8 cellular contexts compared by ENCODE assay signal in the genomic region with DNA sequence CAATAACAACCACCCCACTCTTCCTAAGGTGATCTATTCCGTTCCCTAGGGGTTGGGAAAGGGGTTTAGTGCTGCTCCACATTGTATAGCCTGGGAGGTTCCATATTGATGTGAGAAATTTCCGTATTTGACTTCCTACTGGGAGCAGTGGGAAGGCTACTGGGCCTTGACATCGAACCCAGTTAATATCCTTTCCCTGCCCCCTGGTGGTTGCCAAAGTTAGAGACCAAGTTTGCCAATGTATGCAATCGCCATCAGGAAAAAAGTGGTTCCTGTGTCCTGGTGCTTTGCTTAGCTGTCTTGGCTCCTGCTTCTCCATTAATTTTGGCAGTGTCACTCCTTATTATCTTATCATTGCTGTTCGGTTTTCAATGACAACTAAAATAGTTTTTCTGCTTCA.
DNase-seq lines count a peak whose midpoint lies in the region; ATAC-seq and TF ChIP-seq lines count a peak whose summit lies in the region.

No MANE protein-coding gene starts in this region.

- H3K9me3 ChIP-seq in mammary epithelial cell (replicated peaks; ENCODE audit: insufficient read depth, low read length) (no peaks in the 10 kb centered on the region), osteoblast (ENCODE audit: low read depth, low read length) (no peaks in the 10 kb centered on the region), ascending aorta (no peaks in the 10 kb centered on the region)
- no peaks in the 10 kb centered on the region for H3K9me3 ChIP-seq in CD8-positive, alpha-beta T cell (ENCODE audit: low read length)

- H4K20me1 ChIP-seq in mammary epithelial cell (ENCODE audit: insufficient read depth, low read length) (no peaks in the 10 kb centered on the region), osteoblast (ENCODE audit: insufficient read depth, low read length) (no peaks in the 10 kb centered on the region)

- no peaks in the 10 kb centered on the region for H3K27me3 Mint-ChIP-seq in CD8-positive, alpha-beta T cell (ENCODE audit: low read depth)

- no peak overlapping the region for H3K27ac Mint-ChIP-seq in CD8-positive, alpha-beta T cell

- no peak overlapping the region for H3K4me2 ChIP-seq in mammary epithelial cell (ENCODE audit: insufficient read depth, low read depth, low read length)
- H3K4me2 ChIP-seq in osteoblast (ENCODE audit: insufficient read depth, low read length) = no peak overlapping the region

- no peak overlapping the region for H3K27ac ChIP-seq in mammary epithelial cell (ENCODE audit: insufficient read depth, low read depth, low read length)
- no peak overlapping the region for H3K27ac ChIP-seq in osteoblast (ENCODE audit: low read depth, low read length)
- no peak overlapping the region for H3K27ac ChIP-seq in ascending aorta
- H3K27ac ChIP-seq in CD8-positive, alpha-beta T cell (ENCODE audit: low read depth, low read length) = no peak overlapping the region

- H3K4me3 ChIP-seq in NB4 (ENCODE audit: low read depth, low read length) = no peak overlapping the region
- no peak overlapping the region for H3K4me3 ChIP-seq in mammary epithelial cell (replicated peaks in 1 of 3; ENCODE audit: insufficient read depth in 1 of 3, low read depth in 2 of 3, low read length in 3 of 3)
- H3K4me3 ChIP-seq in osteoblast (ENCODE audit: insufficient read depth, low read length) = no peak overlapping the region
- H3K4me3 ChIP-seq in ascending aorta = no peak overlapping the region
- H3K4me3 ChIP-seq in CD8-positive, alpha-beta T cell (ENCODE audit: low read depth, low read length) = no peak overlapping the region

- H2AFZ ChIP-seq in mammary epithelial cell (ENCODE audit: low read depth, low read length) (no peak overlapping the region), osteoblast (ENCODE audit: low read length) (no peak overlapping the region)

- DNase-seq in NCI-H524 (lab: John Stamatoyannopoulos, UW) = peak; percentile 53 to 68
- no peak for DNase-seq in NCI-H524 treated with DMSO at 0.1 percent for 48 hours (lab: John Stamatoyannopoulos, UW)
- DNase-seq in NB4 (ENCODE audit: low read depth) = peak; percentile 32
- DNase-seq in mammary epithelial cell = peak; percentile 35
- no peak for DNase-seq in osteoblast (ENCODE audit: insufficient read length, low spot score, missing footprints)
- DNase-seq in stimulated activated CD4-positive, alpha-beta T cell treated with anti-CD3 and anti-CD28 coated beads, Interleukin-4, amount 100 ng/mL, for 1 hour = no peak
- no peak for DNase-seq in ascending aorta (ENCODE audit: low spot score in 2 of 2)
- no peak for DNase-seq in CD8-positive, alpha-beta T cell

- no peak overlapping the region for H3K9ac ChIP-seq in mammary epithelial cell (ENCODE audit: insufficient read depth, low read length)

- H3K36me3 ChIP-seq in mammary epithelial cell (ENCODE audit: insufficient read depth, low read length) (no peaks in the 10 kb centered on the region), osteoblast (ENCODE audit: insufficient read depth, low read length) (no peaks in the 10 kb centered on the region), ascending aorta (no peaks in the 10 kb centered on the region)
- H3K36me3 ChIP-seq in CD8-positive, alpha-beta T cell (ENCODE audit: insufficient read depth, low read length) = no peaks in the 10 kb centered on the region

- POLR2A ChIA-PET in CD8-positive, alpha-beta T cell (lab: Charles Lee) = interaction anchor here (0.5 kb wide), 1 partner anchor 49 kb away, joined by 3 read pairs; no protein-coding TSS in a partner anchor

- H3K27me3 ChIP-seq in mammary epithelial cell (ENCODE audit: insufficient read depth, low read length) = no peaks in the 10 kb centered on the region
- no peaks in the 10 kb centered on the region for H3K27me3 ChIP-seq in osteoblast (ENCODE audit: insufficient read depth, low read length)
- H3K27me3 ChIP-seq in ascending aorta = no peaks in the 10 kb centered on the region
- H3K27me3 ChIP-seq in CD8-positive, alpha-beta T cell (ENCODE audit: insufficient read depth, low read length) = no peaks in the 10 kb centered on the region

- H3K4me1 Mint-ChIP-seq in CD8-positive, alpha-beta T cell (ENCODE audit: low read depth) = no peaks in the 10 kb centered on the region

- H3K4me1 ChIP-seq in mammary epithelial cell (ENCODE audit: insufficient read depth, low read length) (no peaks in the 10 kb centered on the region), osteoblast (ENCODE audit: insufficient read depth, low read length) (no peaks in the 10 kb centered on the region), ascending aorta (no peaks in the 10 kb centered on the region)
- no peaks in the 10 kb centered on the region for H3K4me1 ChIP-seq in CD8-positive, alpha-beta T cell (ENCODE audit: insufficient read depth, low read length)

- in situ Hi-C loops in mammary epithelial cell (cut with MboI; ENCODE audit: low sequenced_read_pairs in 2 of 2) = no loop called here

- H3K79me2 ChIP-seq in mammary epithelial cell (ENCODE audit: insufficient read depth, low read length) = no peaks in the 10 kb centered on the region
- no peaks in the 10 kb centered on the region for H3K79me2 ChIP-seq in osteoblast (ENCODE audit: insufficient read depth, low read length)

- H3K9me3 Mint-ChIP-seq in CD8-positive, alpha-beta T cell = peaks cover 8% of the 10 kb centered on the region

- no peak for TF ChIP-seq POLR2A in NB4 (IDR thresholded peaks at IDR 0.05; ENCODE audit: extremely low read depth, insufficient read length)

- no TSS peak for BruUV-seq in mammary epithelial cell (replicated peaks; lab: Mats Ljungman, UMichigan)

- 77% methylated on average over 5 of the region's 5 CpGs for WGBS in mammary epithelial cell (ENCODE audit: low coverage, missing lambda C conversion rate)

- dilution Hi-C loops in mammary epithelial cell (cut with HindIII; ENCODE audit: low sequenced_read_pairs) = no loop called here

- intact Hi-C loops in mammary epithelial cell (cut with micrococcal nuclease) = loop anchor here (1.0 to 10.0 kb wide), 4 partner anchors 276 to 1031 kb away; no protein-coding TSS in a partner anchor
- intact Hi-C loops in ascending aorta (cut with DNase I) = no loop called here
- intact Hi-C loops in CD8-positive, alpha-beta T cell (cut with DNase I, micrococcal nuclease) = no loop called here

- TF ChIP-seq CTCF in NB4 (IDR thresholded peaks at IDR 0.05; ENCODE audit: low read depth, low read length) (peak; percentile 53), mammary epithelial cell (conservative IDR thresholded peaks at IDR 0.05 in 1 of 2, IDR thresholded peaks at IDR 0.05 in 1 of 2; ENCODE audit: extremely low read depth in 1 of 2, insufficient read depth in 1 of 2, low read depth in 1 of 2, low read length in 2 of 2) (peak; percentile 39 to 63), osteoblast (IDR thresholded peaks at IDR 0.05; ENCODE audit: extremely low read depth, low read depth, low read length) (peak; percentile 65), ascending aorta (IDR thresholded peaks at IDR 0.05) (no peak)
- no peak for TF ChIP-seq CTCF in CD8-positive, alpha-beta T cell (IDR thresholded peaks at IDR 0.05)

- CTCF ChIA-PET in mammary epithelial cell (lab: Charles Lee; ENCODE audit: low non-redundant PET) = no interaction called here
- CTCF ChIA-PET in CD8-positive, alpha-beta T cell (lab: Charles Lee) = no interaction called here

- H3K4me3 Mint-ChIP-seq in CD8-positive, alpha-beta T cell = no peak overlapping the region

- ATAC-seq in CD8-positive, alpha-beta T cell = no peak

- no peaks in the 10 kb centered on the region for H3K36me3 Mint-ChIP-seq in CD8-positive, alpha-beta T cell

Comparison
In these comparisons a context has a peak if more than half of its experiments do, and no peak if none do; other contexts are left out.
1. DNase-seq: peak in NCI-H524 (2 of 2), NB4 (single experiment) and mammary epithelial cell (single experiment); none in NCI-H524 treated with DMSO at 0.1 percent for 48 hours (single experiment), osteoblast (single experiment), stimulated activated CD4-positive, alpha-beta T cell treated with anti-CD3 and anti-CD28 coated beads, Interleukin-4, amount 100 ng/mL, for 1 hour (single experiment), ascending aorta (0 of 2) and CD8-positive, alpha-beta T cell (0 of 7).
2. CTCF ChIP-seq: peak in NB4 (single experiment), mammary epithelial cell (2 of 2) and osteoblast (single experiment); none in ascending aorta (0 of 3) and CD8-positive, alpha-beta T cell (single experiment).